Comparison of ENCODE assay signal across 2 cellular contexts in genomic region chr1:202012544-202013478, GRCh38.
TF ChIP-seq lines count a peak whose summit lies in the region.

No MANE protein-coding gene starts in this region.

TF ChIP-seq in liver, 16 proteins besides CTCF, POLR2A, EP300 and RAD21 (continued from another document):
- TF ChIP-seq HNF4A (conservative IDR thresholded peaks at IDR 0.05) (no peak), ATF3 (IDR thresholded peaks at IDR 0.05) (no peak), EGR1 (IDR thresholded peaks at IDR 0.05; ENCODE audit: low read depth in 2 of 2) (no peak), YY1 (IDR thresholded peaks at IDR 0.05) (no peak), REST (IDR thresholded peaks at IDR 0.05) (no peak), ZBTB33 (IDR thresholded peaks at IDR 0.05) (no peak), SP1 (IDR thresholded peaks at IDR 0.05) (no peak), GABPA (IDR thresholded peaks at IDR 0.05 in 1 of 2, conservative IDR thresholded peaks at IDR 0.05 in 1 of 2) (no peak)

TF ChIP-seq in SK-N-SH, 30 proteins besides CTCF, POLR2A, EP300 and RAD21 (continued from another document):
- TF ChIP-seq REST (IDR thresholded peaks at IDR 0.05; ENCODE audit: low read depth, low read length) (no peak), MXI1 (IDR thresholded peaks at IDR 0.05; ENCODE audit: low read depth, low read length) (no peak)
